In the genomic region with DNA sequence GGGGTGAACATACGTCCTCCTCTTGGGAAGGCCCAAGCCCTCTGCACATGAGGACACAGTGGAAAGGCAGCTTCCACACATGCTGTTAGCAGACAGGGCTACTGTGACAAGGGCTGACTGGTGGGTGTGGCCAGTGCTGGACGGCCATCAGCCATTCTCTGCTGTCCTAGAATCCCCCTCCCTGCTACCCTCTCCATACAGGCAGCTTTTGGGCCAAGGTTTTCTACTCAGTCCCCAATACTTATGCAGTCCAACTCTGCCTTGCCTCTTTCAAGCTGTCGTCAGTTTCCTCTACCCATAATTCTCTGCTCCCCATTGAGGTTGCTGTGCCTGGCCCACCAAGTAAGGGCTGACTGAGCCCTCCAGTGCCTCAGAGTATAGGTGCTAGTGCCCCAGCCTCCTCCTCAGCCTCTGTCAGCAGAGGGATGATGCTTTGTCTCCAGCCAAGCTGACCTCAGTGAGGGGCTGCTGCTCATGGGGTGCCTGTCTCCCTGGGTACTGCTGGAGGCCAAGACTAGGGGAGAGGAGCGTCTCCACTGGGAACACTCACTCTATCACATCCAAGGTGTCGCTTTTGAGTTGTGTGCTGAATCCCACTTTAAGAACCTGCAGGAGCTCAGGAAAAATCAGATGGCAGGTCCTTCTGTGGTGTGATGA, we compare ENCODE assay signal across 13 cellular contexts. TPM values are rescaled to one million over a fixed set of nuclear protein-coding genes. Genes with fewer than 3 reads are reported as not detected.
DNase-seq lines count a peak whose midpoint lies in the region; FAIRE-seq and TF ChIP-seq lines count a peak whose summit lies in the region.
"Had no signal": no experiment of that assay in that cellular context is flagged by ENCODE, and none has a peak within 500 bp of the region (broad histone marks: within the 10 kb centered on the region; RNA-seq: fewer than 3 reads in every experiment).

No MANE protein-coding gene starts in this region.

- DNase-seq in bronchial epithelial cell (ENCODE audit: low read depth), result no peak
- DNase-seq in nephron progenitor cell, result no peak
- DNase-seq in BE2C, result no peak
- no peak for DNase-seq in KG1 (lab: John Stamatoyannopoulos, UW)
- DNase-seq in medulla oblongata (ENCODE audit: extremely low spot score), result no peak
- no peak for DNase-seq in activated CD8-positive, alpha-beta memory T cell treated with anti-CD3 and anti-CD28 coated beads, Interleukin-2, amount 50 U/mL, for 4 hours
- DNase-seq: dermis blood vessel endothelial cell, OCI-M1 had no signal

- WGBS in HUES64, result 77% methylated on average over 5 of the region's 5 CpGs

- no peaks in the 10 kb centered on the region for H3K9me3 Mint-ChIP-seq in nephron progenitor cell

- peak; percentile 75 for FAIRE-seq in bronchial epithelial cell (lab: Jason Lieb, UNC)
- FAIRE-seq: K562 had no signal

- H3K36me3 Mint-ChIP-seq in nephron progenitor cell (ENCODE audit: low read depth), result no peaks in the 10 kb centered on the region

- H3K4me3 Mint-ChIP-seq in nephron progenitor cell, result peak overlapping the region; percentile 86

- no peak overlapping the region for H3K4me3 ChIP-seq in BLaER1
- H3K4me3 ChIP-seq in HUES64 (ENCODE audit: low read length), result 0 out of 2 replicates have a peak overlapping the region, but pooled peaks have one; percentile 2
- no peak overlapping the region for H3K4me3 ChIP-seq in bronchial epithelial cell (ENCODE audit: low read depth, low read length)
- no peak overlapping the region for H3K4me3 ChIP-seq in BE2C (ENCODE audit: low read depth, low read length)
- H3K4me3 ChIP-seq: K562 had no signal

- H3K4me1 Mint-ChIP-seq in nephron progenitor cell, result peaks cover 60% of the 10 kb centered on the region

- H3K27me3 ChIP-seq in BLaER1 (peaks cover 48% of the 10 kb centered on the region), HUES64 (ENCODE audit: insufficient read depth, low read length) (no peaks in the 10 kb centered on the region; the same call in 1 of the 2 replicates), bronchial epithelial cell (ENCODE audit: control insufficient read depth, insufficient read depth, low read length) (no peaks in the 10 kb centered on the region), BE2C (peaks cover 16% of the 10 kb centered on the region)

- H3K4me1 ChIP-seq in BLaER1, result peaks cover 60% of the 10 kb centered on the region
- H3K4me1 ChIP-seq in HUES64 (ENCODE audit: insufficient read depth, low read length), result peaks cover 23% of the 10 kb centered on the region
- H3K4me1 ChIP-seq in BE2C, result peaks cover 24% of the 10 kb centered on the region

- H3K36me3 ChIP-seq in BLaER1 (no peaks in the 10 kb centered on the region), HUES64 (ENCODE audit: insufficient read depth, low read length) (no peaks in the 10 kb centered on the region), bronchial epithelial cell (ENCODE audit: control insufficient read depth, insufficient read depth, low read length) (no peaks in the 10 kb centered on the region), BE2C (no peaks in the 10 kb centered on the region)

- no peak for TF ChIP-seq CTCF in bronchial epithelial cell (IDR thresholded peaks at IDR 0.05; ENCODE audit: insufficient read depth, low read length, severe bottlenecking)
- no peak for TF ChIP-seq CTCF in nephron progenitor cell (IDR thresholded peaks at IDR 0.05)
- no peak for TF ChIP-seq CTCF in BE2C (IDR thresholded peaks at IDR 0.05; ENCODE audit: low read depth, low read length)

- H3K27ac ChIP-seq in BLaER1 (no peak overlapping the region), HUES64 (ENCODE audit: low read depth, low read length) (no peak overlapping the region)

- H4K20me1 ChIP-seq in BLaER1, result peaks cover 19% of the 10 kb centered on the region; the same call in 1 of the 2 replicates

- H3K27ac Mint-ChIP-seq in nephron progenitor cell, result no peak overlapping the region

- H3K27me3 Mint-ChIP-seq in nephron progenitor cell (ENCODE audit: low read depth, poor library complexity), result peaks cover 6% of the 10 kb centered on the region

- peak overlapping the region; percentile 6; the same call in 1 of the 2 replicates for H3K4me2 ChIP-seq in BLaER1

- H3K9me3 ChIP-seq in BLaER1, result no peaks in the 10 kb centered on the region
- H3K9me3 ChIP-seq in HUES64 (ENCODE audit: insufficient read depth, low read depth, low read length), result no peaks in the 10 kb centered on the region
- H3K9me3 ChIP-seq in BE2C, result no peaks in the 10 kb centered on the region

- H3K9ac ChIP-seq in BLaER1, result no peak overlapping the region
- H3K9ac ChIP-seq in HUES64 (ENCODE audit: low read depth, low read length), result no peak overlapping the region
- H3K9ac ChIP-seq: parathyroid adenoma had no signal

RNA-seq across cellular contexts. Expression of a gene that starts 2.8 kb away (rescaled TPM):
- 14.3 TPM for polyA plus RNA-seq in HUES64 (2013, experiment 1 of 2)
- 26.6 TPM for polyA plus RNA-seq in HUES64 (2013, experiment 2 of 2)
- 5.3 and 7.2 TPM in 2 replicates for total RNA-seq in bronchial epithelial cell
- 42.5 TPM for polyA plus RNA-seq in BE2C (2012; ENCODE audit: insufficient read depth, insufficient read length, low read depth)
- polyA plus RNA-seq: K562 had no signal

RNA-seq across cellular contexts. Expression of a gene that starts 55.7 kb away (rescaled TPM):
- polyA plus RNA-seq in HUES64 (2013, experiment 1 of 2), result not detected
- polyA plus RNA-seq in HUES64 (2013, experiment 2 of 2), result not detected
- total RNA-seq in bronchial epithelial cell, result not detected in 2 replicates
- polyA plus RNA-seq in BE2C (2012; ENCODE audit: insufficient read depth, insufficient read length, low read depth), result not detected
- total RNA-seq: activated CD8-positive, alpha-beta memory T cell treated with anti-CD3 and anti-CD28 coated beads for 36 hours; dermis blood vessel endothelial cell; K562 had no signal
- polyA plus RNA-seq: K562 had no signal
